8 cellular contexts compared by ENCODE assay signal in genomic region chr19:53333071-53333465, GRCh38. TPM values are rescaled to one million over a fixed set of nuclear protein-coding genes. Genes with fewer than 3 reads are reported as not detected.
A peak's percentile ranks its signal among the peaks of the same experiment; 100 is the strongest.
DNase-seq lines count a peak whose midpoint lies in the region; ATAC-seq and TF ChIP-seq lines count a peak whose summit lies in the region.

No MANE protein-coding gene starts in this region.

- H3K27ac ChIP-seq in heart right ventricle = peak overlapping the region in 9 of 10 donors; percentile 68 to 83 (median 78)
- H3K27ac ChIP-seq in prostate gland = peak overlapping the region; percentile 58 to 73

- ATAC-seq in heart right ventricle = peak in 7 of 8 donors; percentile 25 to 60 (median 56)

- peaks cover 0 to 35% (median 0%) of the 10 kb centered on the region in 11 donors for H3K9me3 ChIP-seq in heart right ventricle
- no peaks in the 10 kb centered on the region for H3K9me3 ChIP-seq in prostate gland

- H3K27ac Mint-ChIP-seq in activated naive CD4-positive, alpha-beta T cell treated with anti-CD3 and anti-CD28 coated beads for 36 hours = peak overlapping the region; percentile 87

- peaks cover 34% of the 10 kb centered on the region for H3K36me3 Mint-ChIP-seq in activated naive CD4-positive, alpha-beta T cell treated with anti-CD3 and anti-CD28 coated beads for 36 hours (ENCODE audit: low read depth)

- H3K4me1 Mint-ChIP-seq in activated naive CD4-positive, alpha-beta T cell treated with anti-CD3 and anti-CD28 coated beads for 36 hours (ENCODE audit: low read depth) = peaks cover 15% of the 10 kb centered on the region

- H3K27me3 Mint-ChIP-seq in activated naive CD4-positive, alpha-beta T cell treated with anti-CD3 and anti-CD28 coated beads for 36 hours (ENCODE audit: low read depth) = peaks cover 12% of the 10 kb centered on the region

- H3K4me3 Mint-ChIP-seq in activated naive CD4-positive, alpha-beta T cell treated with anti-CD3 and anti-CD28 coated beads for 36 hours = peak overlapping the region; percentile 97

- CTCF ChIA-PET in activated naive CD4-positive, alpha-beta T cell treated with anti-CD3 and anti-CD28 coated beads for 36 hours (lab: Charles Lee) = no interaction called here

- TF ChIP-seq CTCF in heart right ventricle (IDR thresholded peaks at IDR 0.05) = no peak
- TF ChIP-seq CTCF in prostate gland (IDR thresholded peaks at IDR 0.05) = no peak

- intact Hi-C loops in activated naive CD4-positive, alpha-beta T cell treated with anti-CD3 and anti-CD28 coated beads for 36 hours (cut with micrococcal nuclease) = loop anchor here (1.0 to 10.0 kb wide), 3 partner anchors 32 to 138 kb away; partner anchors contain the start of genes ZNF525, ZNF665 and ZNF677
- intact Hi-C loops in heart right ventricle (cut with DNase I) = loop anchor here in 3 of 10 donors (2.0 to 10.0 kb wide), 4 partner anchors 62 to 138 kb away; partner anchors contain the start of genes ZNF677 (in 2 of the 3), VN1R2 (in 1 of the 3), ZNF665 (in 1 of the 3) and ZNF765 (in 1 of the 3)
- intact Hi-C loops in prostate gland (cut with DNase I) = loop anchor here (5.0 to 10.0 kb wide), 2 partner anchors 76 to 138 kb away; partner anchors contain the start of genes VN1R2 and ZNF665

- no peak for TF ChIP-seq POLR2A in prostate gland (IDR thresholded peaks at IDR 0.05)

- H3K4me3 ChIP-seq in heart right ventricle (peak overlapping the region; percentile 58 to 90 (median 72)), prostate gland (peak overlapping the region; percentile 55 to 61)

- H3K27me3 ChIP-seq in heart right ventricle = peaks cover 0 to 11% (median 0%) of the 10 kb centered on the region in 7 donors
- no peaks in the 10 kb centered on the region for H3K27me3 ChIP-seq in prostate gland (replicated peaks; ENCODE audit: insufficient read depth)

- peaks cover 2 to 15% (median 8%) of the 10 kb centered on the region in 9 donors for H3K4me1 ChIP-seq in heart right ventricle
- H3K4me1 ChIP-seq in prostate gland (replicated peaks) = no peaks in the 10 kb centered on the region

- peaks cover 0 to 12% (median 0%) of the 10 kb centered on the region in 9 donors for H3K36me3 ChIP-seq in heart right ventricle
- no peaks in the 10 kb centered on the region for H3K36me3 ChIP-seq in prostate gland

- H3K9me3 Mint-ChIP-seq in activated naive CD4-positive, alpha-beta T cell treated with anti-CD3 and anti-CD28 coated beads for 36 hours = peaks cover 25% of the 10 kb centered on the region

- 1% methylated on average over 14 of the region's 14 CpGs for WGBS in heart right ventricle, 2 donors
- under 1% methylated on average over 14 of the region's 14 CpGs for WGBS in prostate gland

- peak; percentile 3 for DNase-seq in NCI-H2029 (lab: John Stamatoyannopoulos, UW)
- DNase-seq in NCI-H2029 treated with DMSO at 0.1 percent for 48 hours (lab: John Stamatoyannopoulos, UW) = no peak
- peak; percentile 40 for DNase-seq in NCI-H526 treated with DMSO at 0.1 percent for 48 hours (lab: John Stamatoyannopoulos, UW)
- DNase-seq in activated naive CD4-positive, alpha-beta T cell treated with anti-CD3 and anti-CD28 coated beads for 36 hours = peak; percentile 43
- peak; percentile 27 to 48 for DNase-seq in heart right ventricle
- peak; percentile 23 for DNase-seq in prostate gland (ENCODE audit: low spot score)
- no peak for DNase-seq in A172 (ENCODE audit: low spot score)
- DNase-seq in EL = no peak

RNA-seq across cellular contexts. Expression of gene ZNF845, which starts 0.5 kb away (rescaled TPM):
- total RNA-seq in activated naive CD4-positive, alpha-beta T cell treated with anti-CD3 and anti-CD28 coated beads for 36 hours = 1 to 10 TPM; 4.3 to 4.5 TPM
- total RNA-seq in heart right ventricle (1 to 10 TPM; 2.7 to 4.9 (median 3.8) TPM), prostate gland (1 to 10 TPM; 6.5 to 7.8 TPM)
- polyA plus RNA-seq in heart right ventricle = 1 to 10 TPM; 1.3 to 2.2 TPM
- total RNA-seq in A172 (2014; rRNA removed; shearing (Covaris generic)) = 15.3 and 15.4 TPM in 2 replicates

RNA-seq across cellular contexts. Expression of gene ZNF525, which starts 32.4 kb away (rescaled TPM):
- 10 to 100 TPM; 16.2 to 17.4 TPM for total RNA-seq in activated naive CD4-positive, alpha-beta T cell treated with anti-CD3 and anti-CD28 coated beads for 36 hours
- total RNA-seq in heart right ventricle = 1 to 10 TPM; 2.1 to 4.8 (median 3.7) TPM
- polyA plus RNA-seq in heart right ventricle = 1 to 10 TPM; 2.1 to 3.3 TPM
- 10 to 100 TPM in 1 of 2 donors, 1 to 10 TPM in 1; 7.8 to 20.4 TPM for total RNA-seq in prostate gland
- 2.0 and 2.8 TPM in 2 replicates for total RNA-seq in A172 (2014; rRNA removed; shearing (Covaris generic))

Comparison
In these comparisons a context has a peak if more than half of its experiments do, and no peak if none do; other contexts are left out.
1. DNase-seq: peak in NCI-H2029 (single experiment), NCI-H526 treated with DMSO at 0.1 percent for 48 hours (single experiment), activated naive CD4-positive, alpha-beta T cell treated with anti-CD3 and anti-CD28 coated beads for 36 hours (single experiment), heart right ventricle (2 of 2) and prostate gland (single experiment); none in NCI-H2029 treated with DMSO at 0.1 percent for 48 hours (single experiment), A172 (single experiment) and EL (single experiment).